ENCODE assay signal across 18 cellular contexts in the genomic region with DNA sequence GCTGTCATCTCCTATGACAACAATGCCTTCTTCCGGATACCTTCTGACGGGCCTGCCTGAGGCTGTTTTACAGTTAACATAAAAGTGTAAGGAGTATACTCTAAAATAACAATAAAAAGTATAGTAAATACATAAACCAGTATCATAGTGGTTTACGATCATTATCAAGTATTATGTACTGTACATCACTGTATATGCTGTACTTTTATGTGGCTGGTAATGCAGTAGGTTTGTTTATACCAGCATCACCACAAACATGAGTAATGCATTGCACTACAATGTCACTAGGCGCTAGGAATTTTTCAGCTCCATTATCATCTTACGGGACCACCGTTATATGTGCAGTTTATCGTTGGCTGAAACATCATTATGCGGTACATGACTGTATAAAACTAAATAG.
DNase-seq lines count a peak whose midpoint lies in the region; ATAC-seq, FAIRE-seq and TF ChIP-seq lines count a peak whose summit lies in the region.
"Had no signal": no experiment of that assay in that cellular context is flagged by ENCODE, and none has a peak within 500 bp of the region (broad histone marks: within the 10 kb centered on the region; RNA-seq: fewer than 3 reads in every experiment).

No MANE protein-coding gene starts in this region.

- no peak overlapping the region for H3K27ac Mint-ChIP-seq in astrocyte (ENCODE audit: unreplicated experiment)
- H3K27ac Mint-ChIP-seq: CD8-positive, alpha-beta memory T cell had no signal

- H3K4me1 ChIP-seq in astrocyte (ENCODE audit: insufficient read depth, low read length), result peaks cover 19% of the 10 kb centered on the region

- ATAC-seq in left colon, result peak; percentile 61
- ATAC-seq in GM19467 (IDR thresholded peaks at IDR 0.05; ENCODE audit: unreplicated experiment), result no peak

- no peak overlapping the region for H3K9ac ChIP-seq in astrocyte (ENCODE audit: low read length)
- H3K9ac ChIP-seq: BLaER1 had no signal

- DNase-seq in EH (ENCODE audit: low read depth) (peak; percentile 51), LNCaP clone FGC (ENCODE audit: low read depth) (peak; percentile 81), astrocyte (ENCODE audit: low read depth) (peak; percentile 62), left colon (no peak), kidney tubule cell (ENCODE audit: low spot score) (no peak)
- DNase-seq in effector CD4-positive, alpha-beta T cell, result no peak
- DNase-seq in stimulated activated CD4-positive, alpha-beta T cell treated with anti-CD3 and anti-CD28 coated beads, Interleukin-4, amount 100 ng/mL, for 1 hour, result no peak
- DNase-seq: 8988T, DND-41, KG1, MM.1S, NCI-H1930, NCI-H510A treated with DMSO at 0.1 percent for 48 hours, RPMI8226 had no signal

- H3K27me3 ChIP-seq in astrocyte (ENCODE audit: insufficient read depth, low read length), result peaks cover 24% of the 10 kb centered on the region
- H3K27me3 ChIP-seq: BLaER1 had no signal

- H3K4me1 Mint-ChIP-seq in astrocyte (ENCODE audit: low read depth, unreplicated experiment), result peaks cover 45% of the 10 kb centered on the region
- H3K4me1 Mint-ChIP-seq: CD8-positive, alpha-beta memory T cell had no signal

- H3K27ac ChIP-seq in astrocyte (ENCODE audit: low read depth, low read length), result no peak overlapping the region
- H3K27ac ChIP-seq: BLaER1, HL-60 had no signal

- no peaks in the 10 kb centered on the region for H3K9me3 ChIP-seq in astrocyte (ENCODE audit: insufficient read depth, low read depth, low read length)
- H3K9me3 ChIP-seq: BLaER1 had no signal

- no peaks in the 10 kb centered on the region for H3K79me2 ChIP-seq in astrocyte (ENCODE audit: insufficient read depth, low read length)

- H2AFZ ChIP-seq in astrocyte (ENCODE audit: low read depth, low read length), result no peak overlapping the region

- intact Hi-C loops in left colon (cut with DNase I, micrococcal nuclease), result no loop called here

- H3K36me3 Mint-ChIP-seq in astrocyte (ENCODE audit: low read depth, unreplicated experiment), result peaks cover 1% of the 10 kb centered on the region

- H4K20me1 ChIP-seq in astrocyte (ENCODE audit: insufficient read depth, low read length), result no peaks in the 10 kb centered on the region
- H4K20me1 ChIP-seq: BLaER1 had no signal

- FAIRE-seq in astrocyte (lab: Jason Lieb, UNC), result no peak

- no peak overlapping the region for H3K4me2 ChIP-seq in astrocyte (ENCODE audit: low read length)
- H3K4me2 ChIP-seq: BLaER1 had no signal

- TF ChIP-seq CTCF in LNCaP clone FGC (IDR thresholded peaks at IDR 0.05; ENCODE audit: control insufficient read depth, extremely low read depth, insufficient read depth) (no peak), astrocyte (IDR thresholded peaks at IDR 0.05; ENCODE audit: insufficient read depth, low read depth, low read length) (no peak)

- no peaks in the 10 kb centered on the region for H3K36me3 ChIP-seq in astrocyte (ENCODE audit: insufficient read depth, low read length)
- H3K36me3 ChIP-seq: BLaER1 had no signal

- no peak overlapping the region for H3K4me3 ChIP-seq in LNCaP clone FGC (ENCODE audit: low read depth, low read length)
- H3K4me3 ChIP-seq in astrocyte (ENCODE audit: insufficient read depth, low read depth, low read length), result no peak overlapping the region
- H3K4me3 ChIP-seq: BLaER1 had no signal

- no peak overlapping the region for H3K4me3 Mint-ChIP-seq in astrocyte (ENCODE audit: unreplicated experiment)
- H3K4me3 Mint-ChIP-seq: CD8-positive, alpha-beta memory T cell had no signal

- H3K9me3 Mint-ChIP-seq in astrocyte (ENCODE audit: unreplicated experiment), result peaks cover 3% of the 10 kb centered on the region
- H3K9me3 Mint-ChIP-seq: CD8-positive, alpha-beta memory T cell had no signal

- peaks cover 29% of the 10 kb centered on the region for H3K27me3 Mint-ChIP-seq in astrocyte (ENCODE audit: low read depth, unreplicated experiment)

Comparison
In these comparisons a context has a peak if more than half of its experiments do, and no peak if none do; other contexts are left out.
1. DNase-seq: peak in EH (single experiment), LNCaP clone FGC (single experiment) and astrocyte (single experiment); none in left colon (0 of 2), effector CD4-positive, alpha-beta T cell (single experiment), kidney tubule cell (single experiment) and stimulated activated CD4-positive, alpha-beta T cell treated with anti-CD3 and anti-CD28 coated beads, Interleukin-4, amount 100 ng/mL, for 1 hour (single experiment).